ENCODE assay signal across 1 cellular context in the genomic region with DNA sequence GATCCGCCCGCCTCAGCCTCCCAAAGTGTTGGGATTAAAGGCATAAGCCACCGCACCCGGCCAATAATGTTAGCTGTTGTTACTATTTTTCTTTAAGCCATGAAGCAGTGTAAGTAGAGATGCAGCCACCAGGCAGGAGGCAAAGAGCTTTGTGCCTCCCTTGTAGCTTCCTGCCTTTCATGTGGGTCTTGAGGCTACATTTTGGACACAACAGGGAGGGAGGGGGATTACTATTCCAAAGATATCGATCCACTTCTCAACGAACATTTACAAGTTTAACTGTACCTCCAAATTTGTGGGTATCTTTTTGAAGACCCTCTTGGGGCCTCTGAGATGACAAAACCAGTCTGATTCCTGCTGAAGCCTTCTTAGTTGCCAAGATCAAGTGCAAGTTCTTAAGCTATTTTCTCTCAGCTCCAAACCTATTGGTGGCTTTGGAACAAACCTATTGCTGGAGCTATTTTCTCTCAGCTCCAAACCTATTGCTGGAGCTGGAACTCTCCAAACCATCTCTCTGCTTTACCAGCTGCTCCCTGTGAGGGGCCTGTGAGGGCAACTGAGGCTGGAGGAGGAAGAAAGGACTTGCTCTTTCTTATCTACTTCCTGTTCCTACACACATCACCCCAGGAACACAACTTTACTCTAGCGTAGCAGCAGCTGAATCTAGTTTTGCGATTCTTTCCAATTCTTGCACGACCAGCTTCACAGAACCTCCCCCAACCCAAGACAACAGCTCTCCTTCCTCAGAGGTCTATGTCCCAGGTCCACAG.
TF ChIP-seq lines count a peak whose summit lies in the region.

No MANE protein-coding gene starts in this region.

TF ChIP-seq in K562, 482 proteins besides CTCF, POLR2A, EP300 and RAD21 (continued from another document):
- TF ChIP-seq, protein P1, sequence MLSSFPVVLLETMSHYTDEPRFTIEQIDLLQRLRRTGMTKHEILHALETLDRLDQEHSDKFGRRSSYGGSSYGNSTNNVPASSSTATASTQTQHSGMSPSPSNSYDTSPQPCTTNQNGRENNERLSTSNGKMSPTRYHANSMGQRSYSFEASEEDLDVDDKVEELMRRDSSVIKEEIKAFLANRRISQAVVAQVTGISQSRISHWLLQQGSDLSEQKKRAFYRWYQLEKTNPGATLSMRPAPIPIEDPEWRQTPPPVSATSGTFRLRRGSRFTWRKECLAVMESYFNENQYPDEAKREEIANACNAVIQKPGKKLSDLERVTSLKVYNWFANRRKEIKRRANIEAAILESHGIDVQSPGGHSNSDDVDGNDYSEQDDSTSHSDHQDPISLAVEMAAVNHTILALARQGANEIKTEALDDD (IDR thresholded peaks at IDR 0.05) = no peak
TF ChIP-seq in K562: peak in this region for 0.
